ENCODE assay signal across 6 cellular contexts in the genomic region with DNA sequence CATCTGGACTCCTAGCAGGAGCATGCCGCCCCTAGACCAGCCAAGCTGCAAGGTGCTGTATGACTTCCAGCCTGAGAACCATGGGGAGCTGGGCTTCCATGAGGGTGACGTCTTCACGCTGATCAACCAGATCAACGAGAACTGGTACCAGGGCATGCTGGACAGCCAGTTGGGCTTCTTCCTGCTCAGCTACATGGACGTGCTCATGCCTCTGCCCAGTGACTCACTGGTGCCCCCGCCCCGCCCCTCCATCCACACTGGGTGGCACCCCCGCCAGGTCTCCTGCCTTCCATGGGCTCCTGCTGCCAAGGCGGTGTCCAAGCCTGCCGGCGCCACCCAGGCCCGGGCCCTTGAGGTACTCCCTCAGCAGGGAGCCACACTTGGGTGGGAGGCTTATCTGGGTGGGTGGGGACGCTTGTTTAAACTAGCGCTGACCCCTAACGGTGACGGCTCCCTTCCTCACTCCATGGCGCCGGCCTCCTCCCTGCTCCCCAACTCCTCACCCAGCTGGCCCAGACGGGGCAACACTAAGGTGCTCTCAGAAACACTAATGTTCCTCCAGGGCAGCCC. TPM values are rescaled to one million over a fixed set of nuclear protein-coding genes. Genes with fewer than 3 reads are reported as not detected.
DNase-seq lines count a peak whose midpoint lies in the region; ATAC-seq and TF ChIP-seq lines count a peak whose summit lies in the region.
"Not testable (repeated sequence)": the region's sequence is repeated elsewhere in the genome, so short reads cannot be mapped to it uniquely, and the experiment has no call there.

No MANE protein-coding gene starts in this region.

- H3K4me2 ChIP-seq in H9 (ENCODE audit: insufficient read depth, insufficient read length, low read length); osteoblast (ENCODE audit: insufficient read depth, low read length): not testable (repeated sequence)

- H2BK12ac ChIP-seq in H9 (ENCODE audit: insufficient read length, low read depth, low read length), result not testable (repeated sequence)

- H2BK20ac ChIP-seq in H9 (ENCODE audit: low read depth, low read length, poor library complexity, severe bottlenecking), result not testable (repeated sequence)

- not testable (repeated sequence) for H3K27me3 ChIP-seq in H9 (ENCODE audit: insufficient read depth, low read length); MG63; RWPE2 (ENCODE audit: insufficient read depth, poor library complexity, severe bottlenecking); endodermal cell (ENCODE audit: control insufficient read depth, insufficient read depth, low read length, poor library complexity, severe bottlenecking); right cardiac atrium (ENCODE audit: control insufficient read depth, insufficient read depth); osteoblast (ENCODE audit: insufficient read depth, low read length)

- H3K27ac Mint-ChIP-seq in H9, endodermal cell: not testable (repeated sequence)

- H3K36me3 Mint-ChIP-seq in H9 (ENCODE audit: insufficient read depth in 1 of 3, low read depth in 3 of 3), result peaks cover 11 to 37% (median 31%) of the 10 kb centered on the region in 3 experiments; a peak in 6 of 7 replicates
- H3K36me3 Mint-ChIP-seq in endodermal cell (ENCODE audit: low read depth), result peaks cover 27% of the 10 kb centered on the region

- TF ChIP-seq CTCF in H9 (conservative IDR thresholded peaks at IDR 0.05); RWPE2 (IDR thresholded peaks at IDR 0.05; ENCODE audit: poor library complexity, severe bottlenecking); endodermal cell (conservative IDR thresholded peaks at IDR 0.05); osteoblast (IDR thresholded peaks at IDR 0.05; ENCODE audit: extremely low read depth, low read depth, low read length): not testable (repeated sequence)

- H2BK120ac ChIP-seq in H9 (ENCODE audit: low read depth, low read length, poor library complexity, severe bottlenecking), result not testable (repeated sequence)

- not testable (repeated sequence) for H3K4ac ChIP-seq in H9 (ENCODE audit: low read depth, low read length)

- not testable (repeated sequence) for H2BK5ac ChIP-seq in H9 (ENCODE audit: insufficient read length, low read length)

- not testable (repeated sequence) for H4K20me1 ChIP-seq in H9 (ENCODE audit: control insufficient read depth, insufficient read depth, insufficient read length); osteoblast (ENCODE audit: insufficient read depth, low read length)

- intact Hi-C loops in right cardiac atrium (cut with DNase I), result not testable (repeated sequence)

- not testable (repeated sequence) for H4K91ac ChIP-seq in H9 (ENCODE audit: insufficient read length, low read depth, low read length)

- H2BK15ac ChIP-seq in H9 (ENCODE audit: low read depth, low read length), result not testable (repeated sequence)

- not testable (repeated sequence) for H3K4me1 ChIP-seq in H9 (ENCODE audit: insufficient read depth, low read length); RWPE2 (ENCODE audit: insufficient read depth, poor library complexity, severe bottlenecking); endodermal cell (ENCODE audit: control insufficient read depth, insufficient read depth, low read length); right cardiac atrium (ENCODE audit: control insufficient read depth, insufficient read depth, low read length); osteoblast (ENCODE audit: insufficient read depth, low read length)

- not testable (repeated sequence) for H3K56ac ChIP-seq in H9 (ENCODE audit: insufficient read length, low read depth, low read length)

- not testable (repeated sequence) for H3K18ac ChIP-seq in H9 (ENCODE audit: insufficient read length, low read depth, low read length)

- not testable (repeated sequence) for H4K8ac ChIP-seq in H9 (replicated peaks; ENCODE audit: insufficient read length, low read depth, low read length)

- not testable (repeated sequence) for H2AK5ac ChIP-seq in H9 (ENCODE audit: insufficient read length, low read length)

- H3K4me1 Mint-ChIP-seq in H9, endodermal cell: not testable (repeated sequence)

- not testable (repeated sequence) for H3K9me3 Mint-ChIP-seq in H9, endodermal cell

- H3K9ac ChIP-seq in H9 (ENCODE audit: extremely low read depth, insufficient read length, low read length); endodermal cell (ENCODE audit: extremely low read depth, low read length, poor library complexity, severe bottlenecking): not testable (repeated sequence)

- not testable (repeated sequence) for H3K23me2 ChIP-seq in H9 (ENCODE audit: insufficient read length, low read depth, low read length, poor library complexity, severe bottlenecking)

- H3K4me3 ChIP-seq in MG63; RWPE2 (ENCODE audit: severe bottlenecking); endodermal cell (ENCODE audit: low read length); right cardiac atrium (ENCODE audit: low read length); osteoblast (ENCODE audit: insufficient read depth, low read length): not testable (repeated sequence)

- not testable (repeated sequence) for H3K14ac ChIP-seq in H9 (ENCODE audit: insufficient read depth, low read length)

- ATAC-seq in RWPE2 (ENCODE audit: low read depth), result peak; percentile 12; the same call in 1 of the 3 replicates
- ATAC-seq in right cardiac atrium, result peak; percentile 11 to 21

- H3K36me3 ChIP-seq in MG63; RWPE2 (ENCODE audit: low read depth); osteoblast (ENCODE audit: insufficient read depth, low read length): not testable (repeated sequence)
- peaks cover 17% of the 10 kb centered on the region for H3K36me3 ChIP-seq in endodermal cell (ENCODE audit: control insufficient read depth, insufficient read depth, low read length)

- not testable (repeated sequence) for H2AFZ ChIP-seq in H9 (ENCODE audit: low read length); osteoblast (ENCODE audit: low read length)

- WGBS in H9 (ENCODE audit: extremely low coverage, insufficient read length, low lambda C conversion rate), result no CpG with 5 or more reads among the region's 19 CpGs
- WGBS in endodermal cell (ENCODE audit: insufficient coverage in 1 of 2, insufficient read length in 1 of 2), 2 experiments, result 90 to 96% methylated on average over 6 to 19 of the region's 19 CpGs
- 94% methylated on average over 19 of the region's 19 CpGs for WGBS in right cardiac atrium

- H3K23ac ChIP-seq in H9 (ENCODE audit: insufficient read length, low read depth, low read length), result not testable (repeated sequence)

- H3T11ph ChIP-seq in H9 (ENCODE audit: low read length), result not testable (repeated sequence)

- not testable (repeated sequence) for H3K4me3 Mint-ChIP-seq in H9, endodermal cell

- not testable (repeated sequence) for H3K9me3 ChIP-seq in H9 (ENCODE audit: control insufficient read depth, low read depth, low read length); MG63; RWPE2 (ENCODE audit: severe bottlenecking); endodermal cell (ENCODE audit: control insufficient read depth, low read length); right cardiac atrium (ENCODE audit: control insufficient read depth, low read length); osteoblast (ENCODE audit: low read depth, low read length)

- H3K27ac ChIP-seq in H9 (ENCODE audit: insufficient read length, low read depth, low read length); RWPE2 (ENCODE audit: poor library complexity, severe bottlenecking); endodermal cell (ENCODE audit: low read depth, low read length); right cardiac atrium (ENCODE audit: low read length); osteoblast (ENCODE audit: low read depth, low read length): not testable (repeated sequence)

- peak; percentile 23 for DNase-seq in H9
- peak; percentile 8 for DNase-seq in MG63
- DNase-seq in RWPE2 (ENCODE audit: low spot score), result not testable (repeated sequence)
- DNase-seq in endodermal cell, result peak; percentile 32
- peak in 1 of 3 donors; percentile 39 for DNase-seq in right cardiac atrium
- DNase-seq in osteoblast (ENCODE audit: insufficient read length, low spot score, missing footprints), result peak; percentile 6

- not testable (repeated sequence) for H3K27me3 Mint-ChIP-seq in H9 (ENCODE audit: low read depth); endodermal cell (ENCODE audit: insufficient read depth)

- H3K79me1 ChIP-seq in H9 (ENCODE audit: insufficient read depth, low read depth, low read length, poor library complexity, severe bottlenecking), result not testable (repeated sequence)

- H3K79me2 ChIP-seq in H9 (ENCODE audit: insufficient read depth, low read length); osteoblast (ENCODE audit: insufficient read depth, low read length): not testable (repeated sequence)

- not testable (repeated sequence) for H4K5ac ChIP-seq in H9 (ENCODE audit: insufficient read length, low read depth, low read length)

RNA-seq across cellular contexts. Expression of a gene that starts 34.2 kb away (rescaled TPM):
- total RNA-seq in H9 (2021), result 17.9 and 19.1 TPM in 2 replicates
- total RNA-seq in MG63 (2014; rRNA removed; shearing (Covaris generic); ENCODE audit: low replicate concordance), result 1.8 and 3.3 TPM in 2 replicates
- 10 to 100 TPM; 22.7 to 28.7 TPM for total RNA-seq in endodermal cell
- polyA plus RNA-seq in endodermal cell (2013, experiment 1 of 2), result 35.7 TPM
- 39.7 TPM for polyA plus RNA-seq in endodermal cell (2013, experiment 2 of 2)
- total RNA-seq in right cardiac atrium, result 1 to 10 TPM; 4.2 to 7.2 (median 4.8) TPM
- polyA plus RNA-seq in right cardiac atrium, result 3.7 TPM
- total RNA-seq in osteoblast, result 17.0 and 23.0 TPM in 2 replicates
